In the genomic region with DNA sequence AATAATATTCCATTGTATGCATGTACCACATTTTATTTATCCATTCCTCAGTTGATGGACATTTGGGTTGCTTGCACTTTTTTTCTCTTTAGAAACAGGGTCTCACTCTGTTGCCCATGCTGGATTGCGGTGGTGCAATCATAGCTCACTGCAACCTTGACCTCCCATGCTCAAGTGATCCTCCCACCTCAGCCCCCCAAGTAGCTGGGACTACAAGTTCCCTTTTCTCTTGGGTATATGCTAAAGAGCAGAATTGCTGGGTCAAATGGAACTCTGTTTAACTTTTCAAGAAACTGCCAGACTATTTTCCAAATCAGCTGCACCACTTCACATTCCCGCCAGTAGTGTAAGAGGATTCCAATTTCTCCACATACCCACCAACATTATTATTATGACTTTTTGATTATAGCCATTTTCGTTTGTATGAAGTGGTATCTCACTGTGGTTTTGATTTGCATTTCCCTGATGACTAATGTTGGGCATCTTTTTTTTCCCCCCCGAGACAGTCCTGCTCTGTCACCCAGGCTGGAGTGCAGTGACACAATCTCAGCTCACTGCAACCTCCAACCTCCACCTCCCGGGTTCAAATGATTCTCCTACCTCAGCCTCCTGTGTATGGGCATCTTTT, we compare ENCODE assay signal across 22 cellular contexts. TPM values are rescaled to one million over a fixed set of nuclear protein-coding genes. Genes with fewer than 3 reads are reported as not detected.
DNase-seq lines count a peak whose midpoint lies in the region; ATAC-seq and TF ChIP-seq lines count a peak whose summit lies in the region.
"Had no signal": no experiment of that assay in that cellular context is flagged by ENCODE, and none has a peak within 500 bp of the region (broad histone marks: within the 10 kb centered on the region; RNA-seq: fewer than 3 reads in every experiment).

No MANE protein-coding gene starts in this region.

- no peak overlapping the region for H3K27ac Mint-ChIP-seq in activated naive CD8-positive, alpha-beta T cell treated with anti-CD3 and anti-CD28 coated beads for 36 hours
- H3K27ac Mint-ChIP-seq in osteocyte (ENCODE audit: unreplicated experiment) (peak overlapping the region; percentile 44), GM23338 (no peak overlapping the region)
- H3K27ac Mint-ChIP-seq: activated naive CD8-positive, alpha-beta T cell; CD8-positive, alpha-beta T cell had no signal

- no peak overlapping the region for H2AFZ ChIP-seq in GM23338

- no peak overlapping the region for H3K4me3 ChIP-seq in GM23338
- H3K4me3 ChIP-seq: K562, thoracic aorta had no signal

- no peaks in the 10 kb centered on the region for H3K27me3 ChIP-seq in GM23338 (ENCODE audit: insufficient read depth)

- H3K36me3 Mint-ChIP-seq in activated naive CD8-positive, alpha-beta T cell treated with anti-CD3 and anti-CD28 coated beads for 36 hours: peaks cover 2% of the 10 kb centered on the region
- H3K36me3 Mint-ChIP-seq in osteocyte (ENCODE audit: unreplicated experiment) (no peaks in the 10 kb centered on the region), GM23338 (ENCODE audit: low read depth) (peaks cover 8% of the 10 kb centered on the region; the same call in 2 of the 3 replicates)
- H3K36me3 Mint-ChIP-seq: CD8-positive, alpha-beta T cell had no signal

- no peak overlapping the region for H3K4me3 Mint-ChIP-seq in activated naive CD8-positive, alpha-beta T cell treated with anti-CD3 and anti-CD28 coated beads for 36 hours
- no peak overlapping the region for H3K4me3 Mint-ChIP-seq in osteocyte (ENCODE audit: unreplicated experiment)
- H3K4me3 Mint-ChIP-seq in GM23338: no peak overlapping the region
- H3K4me3 Mint-ChIP-seq: activated naive CD8-positive, alpha-beta T cell; CD8-positive, alpha-beta T cell; neural crest cell had no signal

- H3K9me2 ChIP-seq in GM23338 (ENCODE audit: insufficient read depth): no peaks in the 10 kb centered on the region

- no peaks in the 10 kb centered on the region for H3F3A ChIP-seq in GM23338 (replicated peaks; ENCODE audit: low read depth)

- H3K27me3 Mint-ChIP-seq in activated naive CD8-positive, alpha-beta T cell treated with anti-CD3 and anti-CD28 coated beads for 36 hours: peaks cover 6% of the 10 kb centered on the region
- H3K27me3 Mint-ChIP-seq in osteocyte (ENCODE audit: unreplicated experiment) (no peaks in the 10 kb centered on the region), GM23338 (ENCODE audit: insufficient read depth, low read depth, poor library complexity) (no peaks in the 10 kb centered on the region)

- no peak for TF ChIP-seq CTCF in osteocyte (IDR thresholded peaks at IDR 0.05)
- no peak for TF ChIP-seq CTCF in GM23338 (conservative IDR thresholded peaks at IDR 0.05; ENCODE audit: low read depth in 2 of 2)

- ATAC-seq in HG03354 (IDR thresholded peaks at IDR 0.05; ENCODE audit: poor library complexity, severe bottlenecking, unreplicated experiment): peak; percentile 55
- ATAC-seq in HG03571 (IDR thresholded peaks at IDR 0.05; ENCODE audit: unreplicated experiment): no peak
- ATAC-seq in GM23338: no peak
- ATAC-seq: CD8-positive, alpha-beta T cell; K562 had no signal

- no peaks in the 10 kb centered on the region for H3K4me1 ChIP-seq in GM23338 (ENCODE audit: insufficient read depth)

- no peaks in the 10 kb centered on the region for H3K79me2 ChIP-seq in GM23338 (replicated peaks; ENCODE audit: insufficient read depth)

- DNase-seq in activated CD4-positive, alpha-beta T cell treated with anti-CD3 and anti-CD28 coated beads for 48 hours: peak; percentile 4
- no peak for DNase-seq in activated CD4-positive, alpha-beta T cell treated with anti-CD3 and anti-CD28 coated beads, Interleukin-2, amount 50 U/mL, for 48 hours
- peak; percentile 4 for DNase-seq in activated naive CD8-positive, alpha-beta T cell treated with anti-CD3 and anti-CD28 coated beads for 36 hours
- DNase-seq in osteocyte (ENCODE audit: extremely low spot score, unreplicated experiment): no peak
- no peak for DNase-seq in NOMO-1 treated with dmso at 0.1 percent for 144 hours (lab: John Stamatoyannopoulos, UW; ENCODE audit: unreplicated experiment)
- no peak for DNase-seq in GM23338 (ENCODE audit: low spot score)
- DNase-seq: ACHN; activated CD8-positive, alpha-beta memory T cell treated with anti-CD3 and anti-CD28 coated beads, Interleukin-2, amount 50 U/mL, for 48 hours; CD8-positive, alpha-beta T cell; cerebellar nuclear complex; head of caudate nucleus; mesendoderm; NCI-H1436 treated with DMSO at 0.1 percent for 48 hours; NCI-H446 treated with DMSO at 0.1 percent for 48 hours; OCI-M1; SW 1271 had no signal

- H4K20me1 ChIP-seq in GM23338 (replicated peaks; ENCODE audit: insufficient read depth): no peaks in the 10 kb centered on the region

- H3K36me3 ChIP-seq in GM23338 (ENCODE audit: insufficient read depth): no peaks in the 10 kb centered on the region
- H3K36me3 ChIP-seq: thoracic aorta had no signal

- H3K9me3 Mint-ChIP-seq in activated naive CD8-positive, alpha-beta T cell treated with anti-CD3 and anti-CD28 coated beads for 36 hours: peaks cover 3% of the 10 kb centered on the region
- H3K9me3 Mint-ChIP-seq in osteocyte (ENCODE audit: unreplicated experiment): no peaks in the 10 kb centered on the region
- H3K9me3 Mint-ChIP-seq in GM23338: peaks cover 12% of the 10 kb centered on the region

- H3K4me1 Mint-ChIP-seq in activated naive CD8-positive, alpha-beta T cell treated with anti-CD3 and anti-CD28 coated beads for 36 hours: no peaks in the 10 kb centered on the region
- peaks cover 38% of the 10 kb centered on the region for H3K4me1 Mint-ChIP-seq in osteocyte (ENCODE audit: unreplicated experiment)
- no peaks in the 10 kb centered on the region for H3K4me1 Mint-ChIP-seq in GM23338
- H3K4me1 Mint-ChIP-seq: neural crest cell had no signal

- H3K27ac ChIP-seq in GM23338 (ENCODE audit: low read depth): no peak overlapping the region
- H3K27ac ChIP-seq: thoracic aorta had no signal

- H3K4me2 ChIP-seq in GM23338: no peak overlapping the region

TF ChIP-seq in GM23338, 12 proteins besides CTCF, POLR2A, EP300 and RAD21:
- TF ChIP-seq, protein P1, sequence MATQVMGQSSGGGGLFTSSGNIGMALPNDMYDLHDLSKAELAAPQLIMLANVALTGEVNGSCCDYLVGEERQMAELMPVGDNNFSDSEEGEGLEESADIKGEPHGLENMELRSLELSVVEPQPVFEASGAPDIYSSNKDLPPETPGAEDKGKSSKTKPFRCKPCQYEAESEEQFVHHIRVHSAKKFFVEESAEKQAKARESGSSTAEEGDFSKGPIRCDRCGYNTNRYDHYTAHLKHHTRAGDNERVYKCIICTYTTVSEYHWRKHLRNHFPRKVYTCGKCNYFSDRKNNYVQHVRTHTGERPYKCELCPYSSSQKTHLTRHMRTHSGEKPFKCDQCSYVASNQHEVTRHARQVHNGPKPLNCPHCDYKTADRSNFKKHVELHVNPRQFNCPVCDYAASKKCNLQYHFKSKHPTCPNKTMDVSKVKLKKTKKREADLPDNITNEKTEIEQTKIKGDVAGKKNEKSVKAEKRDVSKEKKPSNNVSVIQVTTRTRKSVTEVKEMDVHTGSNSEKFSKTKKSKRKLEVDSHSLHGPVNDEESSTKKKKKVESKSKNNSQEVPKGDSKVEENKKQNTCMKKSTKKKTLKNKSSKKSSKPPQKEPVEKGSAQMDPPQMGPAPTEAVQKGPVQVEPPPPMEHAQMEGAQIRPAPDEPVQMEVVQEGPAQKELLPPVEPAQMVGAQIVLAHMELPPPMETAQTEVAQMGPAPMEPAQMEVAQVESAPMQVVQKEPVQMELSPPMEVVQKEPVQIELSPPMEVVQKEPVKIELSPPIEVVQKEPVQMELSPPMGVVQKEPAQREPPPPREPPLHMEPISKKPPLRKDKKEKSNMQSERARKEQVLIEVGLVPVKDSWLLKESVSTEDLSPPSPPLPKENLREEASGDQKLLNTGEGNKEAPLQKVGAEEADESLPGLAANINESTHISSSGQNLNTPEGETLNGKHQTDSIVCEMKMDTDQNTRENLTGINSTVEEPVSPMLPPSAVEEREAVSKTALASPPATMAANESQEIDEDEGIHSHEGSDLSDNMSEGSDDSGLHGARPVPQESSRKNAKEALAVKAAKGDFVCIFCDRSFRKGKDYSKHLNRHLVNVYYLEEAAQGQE (IDR thresholded peaks at IDR 0.05; ENCODE audit: unreplicated experiment): no peak
- TF ChIP-seq ETS1 (IDR thresholded peaks at IDR 0.05) (no peak), CREB1 (CRISPR knock-in tag; IDR thresholded peaks at IDR 0.05; ENCODE audit: low read depth) (no peak)

RNA-seq across cellular contexts. Expression of gene IPO5, which starts 7.6 kb away (rescaled TPM):
- 100 to 1,000 TPM; 270 to 277 TPM for total RNA-seq in activated naive CD8-positive, alpha-beta T cell treated with anti-CD3 and anti-CD28 coated beads for 36 hours
- 143 and 145 TPM in 2 replicates for total RNA-seq in osteocyte
- 353 and 426 TPM in 2 replicates for total RNA-seq in GM23338 (2014; rRNA removed; shearing (Covaris generic))
- 107 and 124 TPM in 2 replicates for polyA plus RNA-seq in GM23338 (2016; fragmentation: Nextera tagmentation; extraction: Ambion mirVana)

Comparison
In these comparisons a context has a peak if more than half of its experiments do, and no peak if none do; other contexts are left out.
1. DNase-seq: peak in activated CD4-positive, alpha-beta T cell treated with anti-CD3 and anti-CD28 coated beads for 48 hours (single experiment) and activated naive CD8-positive, alpha-beta T cell treated with anti-CD3 and anti-CD28 coated beads for 36 hours (single experiment); none in activated CD4-positive, alpha-beta T cell treated with anti-CD3 and anti-CD28 coated beads, Interleukin-2, amount 50 U/mL, for 48 hours (0 of 2), osteocyte (single experiment), NOMO-1 treated with dmso at 0.1 percent for 144 hours (single experiment) and GM23338 (single experiment).